5 cellular contexts compared by ENCODE assay signal in the genomic region with DNA sequence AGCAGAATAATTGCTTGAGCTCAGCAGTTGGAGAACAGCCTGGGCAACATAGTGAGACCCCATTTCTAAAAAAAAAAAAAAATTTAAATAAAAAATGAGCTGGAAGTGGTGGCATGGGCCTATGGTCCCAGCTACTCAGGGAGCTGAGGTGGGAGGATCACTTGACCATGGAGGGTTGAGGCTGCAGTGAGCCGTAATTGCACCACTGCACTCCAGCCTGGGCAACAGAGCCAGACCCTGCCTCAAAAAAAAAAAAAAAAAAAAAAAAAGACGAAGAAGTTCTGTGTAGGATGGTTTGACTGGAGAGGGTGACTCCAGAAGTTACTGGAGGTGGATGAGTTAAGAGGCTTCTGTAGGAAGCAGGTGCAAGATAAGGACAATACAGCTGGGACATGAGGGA.
DNase-seq lines count a peak whose midpoint lies in the region; ATAC-seq and TF ChIP-seq lines count a peak whose summit lies in the region.
"Not testable (repeated sequence)": the region's sequence is repeated elsewhere in the genome, so short reads cannot be mapped to it uniquely, and the experiment has no call there.

No MANE protein-coding gene starts in this region.

- not testable (repeated sequence) for H3K9me3 ChIP-seq in HEK293 (ENCODE audit: control insufficient read depth, insufficient read depth, low read depth, low read length)
- H3K9me3 ChIP-seq in WERI-Rb-1 (ENCODE audit: severe bottlenecking): peaks cover 13% of the 10 kb centered on the region

- not testable (repeated sequence) for TF ChIP-seq CTCF in HEK293 (tag by site-specific recombination; IDR thresholded peaks at IDR 0.05); WERI-Rb-1 (IDR thresholded peaks at IDR 0.05; ENCODE audit: low read depth, low read length); osteocyte (IDR thresholded peaks at IDR 0.05)

- not testable (repeated sequence) for H3K4me1 Mint-ChIP-seq in activated naive CD4-positive, alpha-beta T cell treated with anti-CD3 and anti-CD28 coated beads, Interleukin-2, amount 10 ng/mL, durations not matched to agents 7 days and 5 days; osteocyte (ENCODE audit: unreplicated experiment)
- H3K4me1 Mint-ChIP-seq in central memory CD8-positive, alpha-beta T cell: peaks cover 11% of the 10 kb centered on the region

- POLR2A ChIA-PET in HEK293 (lab: Yijun Ruan, JAX): not testable (repeated sequence)

- CTCF ChIA-PET in HEK293 (lab: Yijun Ruan, JAX): interaction anchor here (0.6 kb wide), 1 partner anchor 56 kb away, joined by 4 read pairs; no protein-coding TSS in a partner anchor
- CTCF ChIA-PET in activated naive CD4-positive, alpha-beta T cell treated with anti-CD3 and anti-CD28 coated beads, Interleukin-2, amount 10 ng/mL, durations not matched to agents 7 days and 5 days (lab: Charles Lee): not testable (repeated sequence)

- H3K4me3 ChIP-seq in HEK293 (ENCODE audit: low read depth, low read length); WERI-Rb-1 (ENCODE audit: low read depth, low read length): not testable (repeated sequence)

- not testable (repeated sequence) for H3K36me3 ChIP-seq in HEK293 (ENCODE audit: control insufficient read depth in 2 of 2, insufficient read depth in 1 of 2, low read length in 2 of 2); WERI-Rb-1

- H3K27me3 ChIP-seq in WERI-Rb-1 (ENCODE audit: insufficient read depth, low read depth, severe bottlenecking): not testable (repeated sequence)

- not testable (repeated sequence) for H3K36me3 Mint-ChIP-seq in activated naive CD4-positive, alpha-beta T cell treated with anti-CD3 and anti-CD28 coated beads, Interleukin-2, amount 10 ng/mL, durations not matched to agents 7 days and 5 days; central memory CD8-positive, alpha-beta T cell (ENCODE audit: insufficient read depth)
- peaks cover 14% of the 10 kb centered on the region for H3K36me3 Mint-ChIP-seq in osteocyte (ENCODE audit: unreplicated experiment)

- H3K9me3 Mint-ChIP-seq in activated naive CD4-positive, alpha-beta T cell treated with anti-CD3 and anti-CD28 coated beads, Interleukin-2, amount 10 ng/mL, durations not matched to agents 7 days and 5 days; central memory CD8-positive, alpha-beta T cell; osteocyte (ENCODE audit: unreplicated experiment): not testable (repeated sequence)

- H3K4me3 Mint-ChIP-seq in activated naive CD4-positive, alpha-beta T cell treated with anti-CD3 and anti-CD28 coated beads, Interleukin-2, amount 10 ng/mL, durations not matched to agents 7 days and 5 days; central memory CD8-positive, alpha-beta T cell; osteocyte (ENCODE audit: unreplicated experiment): not testable (repeated sequence)

- H3K4me1 ChIP-seq in HEK293 (ENCODE audit: control insufficient read depth, insufficient read depth, low read length): not testable (repeated sequence)

- not testable (repeated sequence) for DNase-seq in WERI-Rb-1; activated naive CD4-positive, alpha-beta T cell treated with anti-CD3 and anti-CD28 coated beads, Interleukin-2, amount 10 ng/mL, durations not matched to agents 7 days and 5 days; central memory CD8-positive, alpha-beta T cell (ENCODE audit: low spot score in 2 of 2)
- peak; percentile 19 for DNase-seq in osteocyte (ENCODE audit: extremely low spot score, unreplicated experiment)

- not testable (repeated sequence) for H3K27me3 Mint-ChIP-seq in activated naive CD4-positive, alpha-beta T cell treated with anti-CD3 and anti-CD28 coated beads, Interleukin-2, amount 10 ng/mL, durations not matched to agents 7 days and 5 days; central memory CD8-positive, alpha-beta T cell; osteocyte (ENCODE audit: unreplicated experiment)

- H3K27ac ChIP-seq in HEK293 (ENCODE audit: extremely low read depth, low read depth, low read length): not testable (repeated sequence)
- peak overlapping the region; percentile 80; the same call in 1 of the 2 replicates for H3K27ac ChIP-seq in WERI-Rb-1

- ATAC-seq in central memory CD8-positive, alpha-beta T cell (replicated peaks; ENCODE audit: extremely low read depth, poor library complexity, severe bottlenecking): not testable (repeated sequence)

- peak overlapping the region; percentile 0 for H3K27ac Mint-ChIP-seq in activated naive CD4-positive, alpha-beta T cell treated with anti-CD3 and anti-CD28 coated beads, Interleukin-2, amount 10 ng/mL, durations not matched to agents 7 days and 5 days
- H3K27ac Mint-ChIP-seq in central memory CD8-positive, alpha-beta T cell (ENCODE audit: low read depth): peak overlapping the region; percentile 4
- H3K27ac Mint-ChIP-seq in osteocyte (ENCODE audit: unreplicated experiment): not testable (repeated sequence)

TF ChIP-seq in HEK293, 187 proteins besides CTCF, POLR2A, EP300 and RAD21:
- TF ChIP-seq ZNF121 (tag by site-specific recombination; IDR thresholded peaks at IDR 0.05): peak; percentile 38; the same call in 1 of the 2 replicates
- 0 out of 2 replicates have a peak, but pooled peaks have one; percentile 34 for TF ChIP-seq EGR2 (tag by site-specific recombination; IDR thresholded peaks at IDR 0.05; ENCODE audit: low read depth)
- TF ChIP-seq ZNF140 (tag by site-specific recombination; IDR thresholded peaks at IDR 0.05): peak; percentile 90
TF ChIP-seq in HEK293: peak in this region for 3; not testable (repeated sequence) for 184.
